In the genomic region with DNA sequence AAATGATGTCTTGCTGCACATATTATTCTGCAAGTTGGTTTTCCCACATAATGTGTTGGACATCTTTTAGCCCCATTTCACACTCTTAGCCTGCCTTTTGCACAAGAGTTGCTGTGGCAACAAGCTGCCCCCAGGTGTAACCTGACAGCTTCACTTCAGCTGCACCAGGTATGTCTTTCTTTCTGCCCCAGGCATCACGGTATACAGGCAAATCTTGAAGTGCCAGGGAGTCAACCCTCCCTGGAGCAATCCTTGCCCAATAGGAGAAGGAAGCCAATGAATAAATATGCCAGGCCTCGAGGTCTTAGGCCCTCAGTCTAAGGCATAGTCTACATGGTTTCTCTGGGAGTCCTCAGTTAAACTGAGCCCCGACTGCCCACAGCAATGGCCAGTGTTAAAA, we compare ENCODE assay signal across 24 cellular contexts. TPM values are rescaled to one million over a fixed set of nuclear protein-coding genes. Genes with fewer than 3 reads are reported as not detected.
"Had no signal": no experiment of that assay in that cellular context is flagged by ENCODE, and none has a peak within 500 bp of the region (broad histone marks: within the 10 kb centered on the region; RNA-seq: fewer than 3 reads in every experiment).

No MANE protein-coding gene starts in this region.

- H3K4me3 ChIP-seq: coronary artery, heart right ventricle had no signal

- ATAC-seq: heart right ventricle; left lobe of liver; naive thymus-derived CD8-positive, alpha-beta T cell; sciatic nerve; stimulated activated naive B cell treated with anti-CD40 and anti-IgM and Interleukin-4, amounts not matched to agents 10 μg/mL and 1 μg/mL and 100 μg/mL, for 72 hours had no signal

- H3K36me3 ChIP-seq: heart right ventricle, neutrophil had no signal

- H3K9me3 ChIP-seq: heart right ventricle, neutrophil had no signal

- H3K4me1 ChIP-seq: heart right ventricle had no signal

- H3K27ac Mint-ChIP-seq: endodermal cell; stimulated activated naive B cell treated with anti-CD40 and anti-IgM and Interleukin-4, amounts not matched to agents 10 μg/mL and 1 μg/mL and 100 μg/mL, for 72 hours; type B pancreatic cell had no signal

- DNase-seq: effector CD4-positive, alpha-beta T cell; endodermal cell; heart right ventricle; hypothalamus; mammary epithelial cell; naive thymus-derived CD8-positive, alpha-beta T cell; stimulated activated CD4-positive, alpha-beta T cell treated with anti-CD3 and anti-CD28 coated beads, Interleukin-2, amount 100 ng/mL, for 24 hours; stimulated activated CD4-positive, alpha-beta T cell treated with anti-CD3 and anti-CD28 coated beads, Interleukin-4, amount 100 ng/mL, for 4 hours; stimulated activated naive B cell treated with anti-CD40 and anti-IgM and Interleukin-4, amounts not matched to agents 10 μg/mL and 1 μg/mL and 100 μg/mL, for 72 hours had no signal

- H3K27ac ChIP-seq: coronary artery, heart right ventricle, neutrophil had no signal

- H3K9me3 Mint-ChIP-seq: endodermal cell; naive thymus-derived CD8-positive, alpha-beta T cell; stimulated activated naive B cell treated with anti-CD40 and anti-IgM and Interleukin-4, amounts not matched to agents 10 μg/mL and 1 μg/mL and 100 μg/mL, for 72 hours; type B pancreatic cell had no signal

- H3K4me3 Mint-ChIP-seq: endodermal cell; naive thymus-derived CD8-positive, alpha-beta T cell; stimulated activated naive B cell treated with anti-CD40 and anti-IgM and Interleukin-4, amounts not matched to agents 10 μg/mL and 1 μg/mL and 100 μg/mL, for 72 hours; type B pancreatic cell had no signal

- H3K4me1 Mint-ChIP-seq: endodermal cell; naive thymus-derived CD8-positive, alpha-beta T cell had no signal

RNA-seq across cellular contexts. Expression of gene C1QL2, which starts 31.8 kb away (rescaled TPM):
- total RNA-seq: dermis microvascular lymphatic vessel endothelial cell; endodermal cell; endothelial cell of umbilical vein; fibroblast of lung; heart right ventricle; left lobe of liver; mammary epithelial cell; mesenteric fat pad; mononuclear cell; naive thymus-derived CD8-positive, alpha-beta T cell; osteoblast; pulmonary artery endothelial cell; sciatic nerve; skeletal muscle tissue had no signal
- polyA plus RNA-seq: endothelial cell of umbilical vein; esophagus; fibroblast of lung; mammary epithelial cell; naive thymus-derived CD8-positive, alpha-beta T cell; neural cell had no signal

RNA-seq across cellular contexts. Expression of gene STEAP3, which starts 33.3 kb away (rescaled TPM):
- total RNA-seq: naive thymus-derived CD8-positive, alpha-beta T cell had no signal
- polyA plus RNA-seq: neural cell had no signal
